Comparison of ENCODE assay signal across 10 cellular contexts in genomic region chr12:47803196-47803875, GRCh38. TPM values are rescaled to one million over a fixed set of nuclear protein-coding genes. Genes with fewer than 3 reads are reported as not detected.
DNase-seq lines count a peak whose midpoint lies in the region; ATAC-seq and TF ChIP-seq lines count a peak whose summit lies in the region.
"Had no signal": no experiment of that assay in that cellular context is flagged by ENCODE, and none has a peak within 500 bp of the region (broad histone marks: within the 10 kb centered on the region; RNA-seq: fewer than 3 reads in every experiment).

No MANE protein-coding gene starts in this region.

- H3K27me3 ChIP-seq in DOHH2 (ENCODE audit: control insufficient read depth, low read length) (no peaks in the 10 kb centered on the region), OCI-LY3 (ENCODE audit: low read depth, low read length) (no peaks in the 10 kb centered on the region), dorsolateral prefrontal cortex (no peaks in the 10 kb centered on the region), GM23338 (ENCODE audit: insufficient read depth) (no peaks in the 10 kb centered on the region)

- in situ Hi-C loops in G401 (cut with HindIII; ENCODE audit: low sequenced_read_pairs): no loop called here

- peak overlapping the region; percentile 14 for H3K27ac Mint-ChIP-seq in progenitor cell of endocrine pancreas
- no peak overlapping the region for H3K27ac Mint-ChIP-seq in GM23338

- TF ChIP-seq CTCF in DOHH2 (IDR thresholded peaks at IDR 0.05; ENCODE audit: low read depth, low read length, poor library complexity, severe bottlenecking): no peak
- no peak for TF ChIP-seq CTCF in OCI-LY3 (IDR thresholded peaks at IDR 0.05; ENCODE audit: low read depth, low read length)
- TF ChIP-seq CTCF in dorsolateral prefrontal cortex (IDR thresholded peaks at IDR 0.05 in 54 of 56, conservative IDR thresholded peaks at IDR 0.05 in 2 of 56; ENCODE audit: low read depth in 1 of 56, partially characterized antibody in 56 of 56): no peak
- no peak for TF ChIP-seq CTCF in progenitor cell of endocrine pancreas (IDR thresholded peaks at IDR 0.05; ENCODE audit: unreplicated experiment)
- TF ChIP-seq CTCF in GM23338 (conservative IDR thresholded peaks at IDR 0.05; ENCODE audit: low read depth in 2 of 2): no peak

- peaks cover 16% of the 10 kb centered on the region for H3K4me1 Mint-ChIP-seq in progenitor cell of endocrine pancreas (ENCODE audit: low read depth)
- peaks cover 75% of the 10 kb centered on the region for H3K4me1 Mint-ChIP-seq in GM23338

- peaks cover 100% of the 10 kb centered on the region for H3K79me2 ChIP-seq in DOHH2 (ENCODE audit: control insufficient read depth, low read length)
- H3K79me2 ChIP-seq in OCI-LY3 (ENCODE audit: low read length): peaks cover 55% of the 10 kb centered on the region
- peaks cover 77% of the 10 kb centered on the region for H3K79me2 ChIP-seq in GM23338 (replicated peaks; ENCODE audit: insufficient read depth)

- H3K4me2 ChIP-seq in DOHH2 (ENCODE audit: low read length) (peak overlapping the region; percentile 42), OCI-LY3 (ENCODE audit: low read length) (peak overlapping the region; percentile 84), GM23338 (no peak overlapping the region)

- H3K4me1 ChIP-seq in DOHH2 (ENCODE audit: control insufficient read depth, low read length): peaks cover 84% of the 10 kb centered on the region
- H3K4me1 ChIP-seq in OCI-LY3 (ENCODE audit: low read length): peaks cover 52% of the 10 kb centered on the region
- H3K4me1 ChIP-seq in GM23338 (ENCODE audit: insufficient read depth): peaks cover 16% of the 10 kb centered on the region

- peaks cover 95% of the 10 kb centered on the region for H3K36me3 ChIP-seq in DOHH2 (ENCODE audit: control insufficient read depth, low read length)
- H3K36me3 ChIP-seq in OCI-LY3 (replicated peaks; ENCODE audit: low read depth, low read length): peaks cover 14% of the 10 kb centered on the region
- H3K36me3 ChIP-seq in GM23338 (ENCODE audit: insufficient read depth): no peaks in the 10 kb centered on the region

- H3K9me3 ChIP-seq in DOHH2 (ENCODE audit: control insufficient read depth, insufficient read depth, low read length) (no peaks in the 10 kb centered on the region), OCI-LY3 (ENCODE audit: insufficient read depth, low read length) (no peaks in the 10 kb centered on the region)

- H3K27me3 Mint-ChIP-seq in progenitor cell of endocrine pancreas (no peaks in the 10 kb centered on the region), GM23338 (ENCODE audit: insufficient read depth, low read depth, poor library complexity) (peaks cover 12% of the 10 kb centered on the region)

- H3K36me3 Mint-ChIP-seq in progenitor cell of endocrine pancreas (ENCODE audit: insufficient read depth) (no peaks in the 10 kb centered on the region), GM23338 (ENCODE audit: low read depth) (peaks cover 18% of the 10 kb centered on the region)

- H2AFZ ChIP-seq in OCI-LY3 (ENCODE audit: low read depth, low read length): no peak overlapping the region
- H2AFZ ChIP-seq in GM23338: no peak overlapping the region

- DNase-seq in dorsolateral prefrontal cortex (no peak), progenitor cell of endocrine pancreas (ENCODE audit: low spot score, unreplicated experiment) (no peak), GM23338 (ENCODE audit: low spot score) (no peak), G401 (ENCODE audit: low spot score) (no peak), GM19240 (ENCODE audit: insufficient read length, low spot score) (no peak)
- DNase-seq: NCI-H1105, SHP77 treated with DMSO at 0.1 percent for 48 hours had no signal

- H3K9me2 ChIP-seq in DOHH2 (replicated peaks; ENCODE audit: control insufficient read depth, low read length) (no peaks in the 10 kb centered on the region), GM23338 (ENCODE audit: insufficient read depth) (no peaks in the 10 kb centered on the region)

- intact Hi-C loops in dorsolateral prefrontal cortex (cut with DNase I): no loop called here

- peaks cover 45% of the 10 kb centered on the region; the same call in 1 of the 2 replicates for H4K20me1 ChIP-seq in DOHH2 (ENCODE audit: control insufficient read depth, insufficient read depth, low read depth, low read length)
- H4K20me1 ChIP-seq in OCI-LY3 (ENCODE audit: insufficient read depth, low read length): no peaks in the 10 kb centered on the region
- peaks cover 19% of the 10 kb centered on the region for H4K20me1 ChIP-seq in GM23338 (replicated peaks; ENCODE audit: insufficient read depth)

- H3K4me3 ChIP-seq in DOHH2 (ENCODE audit: low read length): peak overlapping the region; percentile 25; the same call in 1 of the 2 replicates
- peak overlapping the region; percentile 26 for H3K4me3 ChIP-seq in OCI-LY3 (ENCODE audit: low read length)
- H3K4me3 ChIP-seq in dorsolateral prefrontal cortex: no peak overlapping the region
- no peak overlapping the region for H3K4me3 ChIP-seq in GM23338

- H3K9me3 Mint-ChIP-seq in progenitor cell of endocrine pancreas (ENCODE audit: low read depth): no peaks in the 10 kb centered on the region
- H3K9me3 Mint-ChIP-seq in GM23338: peaks cover 2% of the 10 kb centered on the region; the same call in 2 of the 3 replicates

- H3K4me3 Mint-ChIP-seq in progenitor cell of endocrine pancreas (ENCODE audit: low read depth) (no peak overlapping the region), GM23338 (no peak overlapping the region)

- H3F3A ChIP-seq in DOHH2 (ENCODE audit: control insufficient read depth, insufficient read depth): peaks cover 5% of the 10 kb centered on the region; the same call in 1 of the 2 replicates
- no peaks in the 10 kb centered on the region for H3F3A ChIP-seq in GM23338 (replicated peaks; ENCODE audit: low read depth)

- peak overlapping the region; percentile 22 for H3K27ac ChIP-seq in DOHH2 (ENCODE audit: low read depth, low read length)
- peak overlapping the region; percentile 51 for H3K27ac ChIP-seq in OCI-LY3 (ENCODE audit: low read length)
- peak overlapping the region in 47 of 59 donors; percentile 5 to 96 (median 69) for H3K27ac ChIP-seq in dorsolateral prefrontal cortex
- H3K27ac ChIP-seq in GM23338 (ENCODE audit: low read depth): no peak overlapping the region

- no peak for ATAC-seq in GM23338
- no peak for ATAC-seq in HG03432 (IDR thresholded peaks at IDR 0.05; ENCODE audit: unreplicated experiment)

- H3K9ac ChIP-seq in OCI-LY3 (ENCODE audit: low read length): peak overlapping the region; percentile 69

TF ChIP-seq in GM23338, 12 proteins besides CTCF, POLR2A, EP300 and RAD21 (continues in another document):
- no peak for TF ChIP-seq JUNB (IDR thresholded peaks at IDR 0.05; ENCODE audit: unreplicated experiment)
- no peak for TF ChIP-seq ZNF114 (CRISPR knock-in tag; IDR thresholded peaks at IDR 0.05)
- TF ChIP-seq REST (IDR thresholded peaks at IDR 0.05; ENCODE audit: unreplicated experiment): no peak
- TF ChIP-seq ZNF331 (CRISPR knock-in tag; IDR thresholded peaks at IDR 0.05; ENCODE audit: low read depth): no peak
- no peak for TF ChIP-seq EZH2 (IDR thresholded peaks at IDR 0.05; ENCODE audit: low read depth, unreplicated experiment)
- no peak for TF ChIP-seq EZH2phosphoT487 (IDR thresholded peaks at IDR 0.05; ENCODE audit: unreplicated experiment)

RNA-seq across cellular contexts. Expression of gene HDAC7, which starts 16.4 kb away (rescaled TPM):
- total RNA-seq in dorsolateral prefrontal cortex (10 to 100 TPM; 25.9 to 77.6 (median 46.8) TPM), progenitor cell of endocrine pancreas (80.0 and 81.0 TPM in 2 replicates)
- 55.1 and 60.1 TPM in 2 replicates for total RNA-seq in GM23338 (2014; rRNA removed; shearing (Covaris generic))
- 37.3 and 41.3 TPM in 2 replicates for polyA plus RNA-seq in GM23338 (2016; fragmentation: Nextera tagmentation; extraction: Ambion mirVana)
- total RNA-seq in G401 (2014; rRNA removed; shearing (Covaris generic)): 26.8 and 46.8 TPM in 2 replicates

RNA-seq across cellular contexts. Expression of gene SLC48A1, which starts 30.3 kb away (rescaled TPM):
- 100 to 1,000 TPM in 84 of 120 experiments, 10 to 100 TPM in 36; 71.9 to 264 (median 114) TPM for total RNA-seq in dorsolateral prefrontal cortex
- total RNA-seq in progenitor cell of endocrine pancreas: 15.1 and 16.2 TPM in 2 replicates
- total RNA-seq in GM23338 (2014; rRNA removed; shearing (Covaris generic)): 9.0 and 16.8 TPM in 2 replicates
- polyA plus RNA-seq in GM23338 (2016; fragmentation: Nextera tagmentation; extraction: Ambion mirVana): 5.8 TPM in 2 replicates
- total RNA-seq in G401 (2014; rRNA removed; shearing (Covaris generic)): 32.3 and 34.4 TPM in 2 replicates

RNA-seq across cellular contexts. Expression of gene RAPGEF3, which starts 44.7 kb away (rescaled TPM):
- total RNA-seq in dorsolateral prefrontal cortex: 100 to 1,000 TPM in 51 of 120 experiments, 10 to 100 TPM in 69; 33.3 to 206 (median 93.7) TPM
- 1.2 and 1.7 TPM in 2 replicates for total RNA-seq in progenitor cell of endocrine pancreas
- total RNA-seq in GM23338 (2014; rRNA removed; shearing (Covaris generic)): 10.4 and 11.8 TPM in 2 replicates
- polyA plus RNA-seq in GM23338 (2016; fragmentation: Nextera tagmentation; extraction: Ambion mirVana): 2.3 and 3.0 TPM in 2 replicates
- 6.1 and 9.0 TPM in 2 replicates for total RNA-seq in G401 (2014; rRNA removed; shearing (Covaris generic))

Comparison
In these comparisons a context has a peak if more than half of its experiments do, and no peak if none do; other contexts are left out.
1. H3K4me3 ChIP-seq: peak in DOHH2 (single experiment) and OCI-LY3 (single experiment); none in dorsolateral prefrontal cortex (0 of 59) and GM23338 (single experiment).